8 cellular contexts compared by ENCODE assay signal in the genomic region with DNA sequence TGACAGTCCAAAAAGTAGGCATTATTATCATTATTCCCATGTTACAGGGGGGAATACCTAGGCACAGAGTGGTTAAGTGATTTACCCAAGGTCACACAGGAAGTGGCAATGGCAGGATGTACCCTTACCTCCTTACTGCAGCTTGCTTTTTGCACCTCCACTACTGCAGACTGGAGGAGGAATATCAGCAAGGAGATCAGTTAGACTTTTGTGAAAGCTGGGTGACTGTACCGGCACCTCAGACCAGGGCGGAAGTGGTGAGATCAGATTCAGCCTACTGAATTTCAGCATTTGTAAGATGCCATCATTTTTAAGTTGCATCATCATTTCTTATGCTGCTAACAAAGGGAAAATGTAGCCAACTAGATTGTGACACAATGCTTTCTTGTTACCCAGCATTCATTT.
A peak's percentile ranks its signal among the peaks of the same experiment; 100 is the strongest.
DNase-seq lines count a peak whose midpoint lies in the region; ATAC-seq and TF ChIP-seq lines count a peak whose summit lies in the region.

No MANE protein-coding gene starts in this region.

- ATAC-seq in GM21390 (IDR thresholded peaks at IDR 0.05; ENCODE audit: unreplicated experiment) (no peak), HG03460 (IDR thresholded peaks at IDR 0.05; ENCODE audit: unreplicated experiment) (no peak)

- H3K27me3 ChIP-seq in HL-60 (ENCODE audit: insufficient read depth, poor library complexity, severe bottlenecking), result peaks cover 11% of the 10 kb centered on the region
- H3K27me3 ChIP-seq in effector memory CD4-positive, alpha-beta T cell (replicated peaks; ENCODE audit: control insufficient read depth, insufficient read depth, low read length, poor library complexity, severe bottlenecking), result no peaks in the 10 kb centered on the region

- H3K4me3 ChIP-seq in HL-60 (replicated peaks; ENCODE audit: insufficient read depth, low read length), result no peak overlapping the region
- no peak overlapping the region for H3K4me3 ChIP-seq in effector memory CD4-positive, alpha-beta T cell (ENCODE audit: insufficient read depth, low read depth, low read length, poor library complexity, severe bottlenecking)

- peaks cover 62% of the 10 kb centered on the region for H3K4me1 ChIP-seq in effector memory CD4-positive, alpha-beta T cell (ENCODE audit: control insufficient read depth, insufficient read depth, low read length, poor library complexity, severe bottlenecking)

- no peaks in the 10 kb centered on the region for H3K9me3 ChIP-seq in effector memory CD4-positive, alpha-beta T cell (ENCODE audit: control insufficient read depth, low read length)

- DNase-seq in HL-60 (ENCODE audit: low read depth in 1 of 2, low spot score in 1 of 2) (peak; percentile 89 to 93), substantia nigra (lab: John Stamatoyannopoulos, UW) (no peak), pons (ENCODE audit: low spot score) (no peak)
- peak; percentile 46 to 74 for DNase-seq in activated CD4-positive, alpha-beta T cell treated with anti-CD3 and anti-CD28 coated beads, Interleukin-2, amount 50 U/mL, for 24 hours (ENCODE audit: low read depth in 1 of 2, low spot score in 1 of 2)
- DNase-seq in effector memory CD4-positive, alpha-beta T cell, result peak; percentile 70 to 77 (median 72)
- peak; percentile 52 to 73 (median 52) for DNase-seq in stimulated activated CD4-positive, alpha-beta T cell treated with anti-CD3 and anti-CD28 coated beads, TNF-alpha, amount 100 ng/mL, for 48 hours (ENCODE audit: low read depth in 3 of 3)

- H3K27ac ChIP-seq in HL-60 (replicated peaks), result peak overlapping the region; percentile 49
- H3K27ac ChIP-seq in effector memory CD4-positive, alpha-beta T cell (ENCODE audit: insufficient read depth, low read length, poor library complexity, severe bottlenecking), result peak overlapping the region; percentile 74
- no peak overlapping the region for H3K27ac ChIP-seq in substantia nigra (ENCODE audit: low read depth, low read length, poor library complexity, severe bottlenecking)

- no peaks in the 10 kb centered on the region for H3K36me3 ChIP-seq in effector memory CD4-positive, alpha-beta T cell (ENCODE audit: control insufficient read depth, insufficient read depth, low read length)

- no peak for TF ChIP-seq CTCF in HL-60 (IDR thresholded peaks at IDR 0.05; ENCODE audit: insufficient read depth, low read length)

Comparison
In these comparisons a context has a peak if more than half of its experiments do, and no peak if none do; other contexts are left out.
1. DNase-seq: peak in HL-60 (2 of 2), activated CD4-positive, alpha-beta T cell treated with anti-CD3 and anti-CD28 coated beads, Interleukin-2, amount 50 U/mL, for 24 hours (2 of 2), effector memory CD4-positive, alpha-beta T cell (3 of 3) and stimulated activated CD4-positive, alpha-beta T cell treated with anti-CD3 and anti-CD28 coated beads, TNF-alpha, amount 100 ng/mL, for 48 hours (3 of 3); none in substantia nigra (0 of 49) and pons (single experiment).